Comparison of ENCODE assay signal across 1 cellular context in genomic region chr11:59135648-59136461, GRCh38.
TF ChIP-seq lines count a peak whose summit lies in the region.

No MANE protein-coding gene starts in this region.

TF ChIP-seq in HepG2, 621 proteins besides CTCF, POLR2A, EP300 and RAD21 (continues in another document):
- 0 out of 2 replicates have a peak, but pooled peaks have one; percentile 24 for TF ChIP-seq TAF1 (CRISPR knock-in tag; IDR thresholded peaks at IDR 0.05)
- TF ChIP-seq AHR (CRISPR knock-in tag; IDR thresholded peaks at IDR 0.05) = 0 out of 2 replicates have a peak, but pooled peaks have one; percentile 35
- TF ChIP-seq, protein P1, sequence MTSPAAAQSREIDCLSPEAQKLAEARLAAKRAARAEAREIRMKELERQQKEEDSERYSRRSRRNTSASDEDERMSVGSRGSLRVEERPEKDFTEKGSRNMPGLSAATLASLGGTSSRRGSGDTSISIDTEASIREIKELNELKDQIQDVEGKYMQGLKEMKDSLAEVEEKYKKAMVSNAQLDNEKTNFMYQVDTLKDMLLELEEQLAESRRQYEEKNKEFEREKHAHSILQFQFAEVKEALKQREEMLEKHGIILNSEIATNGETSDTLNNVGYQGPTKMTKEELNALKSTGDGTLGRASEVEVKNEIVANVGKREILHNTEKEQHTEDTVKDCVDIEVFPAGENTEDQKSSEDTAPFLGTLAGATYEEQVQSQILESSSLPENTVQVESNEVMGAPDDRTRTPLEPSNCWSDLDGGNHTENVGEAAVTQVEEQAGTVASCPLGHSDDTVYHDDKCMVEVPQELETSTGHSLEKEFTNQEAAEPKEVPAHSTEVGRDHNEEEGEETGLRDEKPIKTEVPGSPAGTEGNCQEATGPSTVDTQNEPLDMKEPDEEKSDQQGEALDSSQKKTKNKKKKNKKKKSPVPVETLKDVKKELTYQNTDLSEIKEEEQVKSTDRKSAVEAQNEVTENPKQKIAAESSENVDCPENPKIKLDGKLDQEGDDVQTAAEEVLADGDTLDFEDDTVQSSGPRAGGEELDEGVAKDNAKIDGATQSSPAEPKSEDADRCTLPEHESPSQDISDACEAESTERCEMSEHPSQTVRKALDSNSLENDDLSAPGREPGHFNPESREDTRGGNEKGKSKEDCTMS (CRISPR knock-in tag; conservative IDR thresholded peaks at IDR 0.05) = no peak
- TF ChIP-seq TFDP2 (CRISPR knock-in tag; IDR thresholded peaks at IDR 0.05) = 0 out of 2 replicates have a peak, but pooled peaks have one; percentile 21
- no peak for TF ChIP-seq ZNF446 (CRISPR knock-in tag; IDR thresholded peaks at IDR 0.05)
- TF ChIP-seq, protein P2, sequence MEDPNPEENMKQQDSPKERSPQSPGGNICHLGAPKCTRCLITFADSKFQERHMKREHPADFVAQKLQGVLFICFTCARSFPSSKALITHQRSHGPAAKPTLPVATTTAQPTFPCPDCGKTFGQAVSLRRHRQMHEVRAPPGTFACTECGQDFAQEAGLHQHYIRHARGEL (CRISPR knock-in tag; IDR thresholded peaks at IDR 0.05) = peak; percentile 97
- 0 out of 2 replicates have a peak, but pooled peaks have one; percentile 10 for TF ChIP-seq PPARG (CRISPR knock-in tag; conservative IDR thresholded peaks at IDR 0.05)
- 0 out of 2 replicates have a peak, but pooled peaks have one; percentile 24 for TF ChIP-seq SAP130 (CRISPR knock-in tag; IDR thresholded peaks at IDR 0.05; ENCODE audit: low read depth)
- no peak for TF ChIP-seq ZFP36 (IDR thresholded peaks at IDR 0.05; ENCODE audit: borderline replicate concordance, low read depth, low read length, partially characterized antibody)
- TF ChIP-seq XRCC5 (optimal IDR thresholded peaks at IDR 0.05; ENCODE audit: low read length) = peak; percentile 89
- 0 out of 2 replicates have a peak, but pooled peaks have one; percentile 27 for TF ChIP-seq ZNF878 (CRISPR knock-in tag; IDR thresholded peaks at IDR 0.05)
- TF ChIP-seq KMT2A (CRISPR knock-in tag; IDR thresholded peaks at IDR 0.05) = 0 out of 2 replicates have a peak, but pooled peaks have one; percentile 23
- TF ChIP-seq NR1H2 (CRISPR knock-in tag; IDR thresholded peaks at IDR 0.05; ENCODE audit: borderline replicate concordance, low read depth) = no peak
- no peak for TF ChIP-seq ZNF781 (CRISPR knock-in tag; IDR thresholded peaks at IDR 0.05; ENCODE audit: borderline replicate concordance, not compliant biosample characterization)
- no peak for TF ChIP-seq MLXIP (CRISPR knock-in tag; IDR thresholded peaks at IDR 0.05; ENCODE audit: borderline replicate concordance)
- TF ChIP-seq, protein P3, sequence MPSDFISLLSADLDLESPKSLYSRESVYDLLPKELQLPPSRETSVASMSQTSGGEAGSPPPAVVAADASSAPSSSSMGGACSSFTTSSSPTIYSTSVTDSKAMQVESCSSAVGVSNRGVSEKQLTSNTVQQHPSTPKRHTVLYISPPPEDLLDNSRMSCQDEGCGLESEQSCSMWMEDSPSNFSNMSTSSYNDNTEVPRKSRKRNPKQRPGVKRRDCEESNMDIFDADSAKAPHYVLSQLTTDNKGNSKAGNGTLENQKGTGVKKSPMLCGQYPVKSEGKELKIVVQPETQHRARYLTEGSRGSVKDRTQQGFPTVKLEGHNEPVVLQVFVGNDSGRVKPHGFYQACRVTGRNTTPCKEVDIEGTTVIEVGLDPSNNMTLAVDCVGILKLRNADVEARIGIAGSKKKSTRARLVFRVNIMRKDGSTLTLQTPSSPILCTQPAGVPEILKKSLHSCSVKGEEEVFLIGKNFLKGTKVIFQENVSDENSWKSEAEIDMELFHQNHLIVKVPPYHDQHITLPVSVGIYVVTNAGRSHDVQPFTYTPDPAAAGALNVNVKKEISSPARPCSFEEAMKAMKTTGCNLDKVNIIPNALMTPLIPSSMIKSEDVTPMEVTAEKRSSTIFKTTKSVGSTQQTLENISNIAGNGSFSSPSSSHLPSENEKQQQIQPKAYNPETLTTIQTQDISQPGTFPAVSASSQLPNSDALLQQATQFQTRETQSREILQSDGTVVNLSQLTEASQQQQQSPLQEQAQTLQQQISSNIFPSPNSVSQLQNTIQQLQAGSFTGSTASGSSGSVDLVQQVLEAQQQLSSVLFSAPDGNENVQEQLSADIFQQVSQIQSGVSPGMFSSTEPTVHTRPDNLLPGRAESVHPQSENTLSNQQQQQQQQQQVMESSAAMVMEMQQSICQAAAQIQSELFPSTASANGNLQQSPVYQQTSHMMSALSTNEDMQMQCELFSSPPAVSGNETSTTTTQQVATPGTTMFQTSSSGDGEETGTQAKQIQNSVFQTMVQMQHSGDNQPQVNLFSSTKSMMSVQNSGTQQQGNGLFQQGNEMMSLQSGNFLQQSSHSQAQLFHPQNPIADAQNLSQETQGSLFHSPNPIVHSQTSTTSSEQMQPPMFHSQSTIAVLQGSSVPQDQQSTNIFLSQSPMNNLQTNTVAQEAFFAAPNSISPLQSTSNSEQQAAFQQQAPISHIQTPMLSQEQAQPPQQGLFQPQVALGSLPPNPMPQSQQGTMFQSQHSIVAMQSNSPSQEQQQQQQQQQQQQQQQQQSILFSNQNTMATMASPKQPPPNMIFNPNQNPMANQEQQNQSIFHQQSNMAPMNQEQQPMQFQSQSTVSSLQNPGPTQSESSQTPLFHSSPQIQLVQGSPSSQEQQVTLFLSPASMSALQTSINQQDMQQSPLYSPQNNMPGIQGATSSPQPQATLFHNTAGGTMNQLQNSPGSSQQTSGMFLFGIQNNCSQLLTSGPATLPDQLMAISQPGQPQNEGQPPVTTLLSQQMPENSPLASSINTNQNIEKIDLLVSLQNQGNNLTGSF (CRISPR knock-in tag; IDR thresholded peaks at IDR 0.05) = no peak
- peak; percentile 35; the same call in 1 of the 2 replicates for TF ChIP-seq BCL6 (CRISPR knock-in tag; IDR thresholded peaks at IDR 0.05)
- TF ChIP-seq, protein P4, sequence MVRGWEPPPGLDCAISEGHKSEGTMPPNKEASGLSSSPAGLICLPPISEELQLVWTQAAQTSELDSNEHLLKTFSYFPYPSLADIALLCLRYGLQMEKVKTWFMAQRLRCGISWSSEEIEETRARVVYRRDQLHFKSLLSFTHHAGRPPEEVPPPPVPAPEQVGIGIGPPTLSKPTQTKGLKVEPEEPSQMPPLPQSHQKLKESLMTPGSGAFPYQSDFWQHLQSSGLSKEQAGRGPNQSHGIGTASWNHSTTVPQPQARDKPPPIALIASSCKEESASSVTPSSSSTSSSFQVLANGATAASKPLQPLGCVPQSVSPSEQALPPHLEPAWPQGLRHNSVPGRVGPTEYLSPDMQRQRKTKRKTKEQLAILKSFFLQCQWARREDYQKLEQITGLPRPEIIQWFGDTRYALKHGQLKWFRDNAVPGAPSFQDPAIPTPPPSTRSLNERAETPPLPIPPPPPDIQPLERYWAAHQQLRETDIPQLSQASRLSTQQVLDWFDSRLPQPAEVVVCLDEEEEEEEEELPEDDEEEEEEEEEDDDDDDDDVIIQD (CRISPR knock-in tag; IDR thresholded peaks at IDR 0.05; ENCODE audit: low read depth) = 0 out of 2 replicates have a peak, but pooled peaks have one; percentile 27
- TF ChIP-seq ZNF614 (CRISPR knock-in tag; IDR thresholded peaks at IDR 0.05; ENCODE audit: borderline replicate concordance) = peak; percentile 70; the same call in 1 of the 2 replicates
- peak; percentile 80; the same call in 1 of the 2 replicates for TF ChIP-seq ZNF441 (CRISPR knock-in tag; IDR thresholded peaks at IDR 0.05; ENCODE audit: borderline replicate concordance)
- TF ChIP-seq HINFP (CRISPR knock-in tag; IDR thresholded peaks at IDR 0.05; ENCODE audit: low read depth) = 0 out of 2 replicates have a peak, but pooled peaks have one; percentile 21
- 0 out of 2 replicates have a peak, but pooled peaks have one; percentile 7 for TF ChIP-seq SIX1 (CRISPR knock-in tag; IDR thresholded peaks at IDR 0.05; ENCODE audit: borderline replicate concordance)
- 0 out of 2 replicates have a peak, but pooled peaks have one; percentile 13 for TF ChIP-seq PHF21A (CRISPR knock-in tag; IDR thresholded peaks at IDR 0.05)
- TF ChIP-seq, protein P5, sequence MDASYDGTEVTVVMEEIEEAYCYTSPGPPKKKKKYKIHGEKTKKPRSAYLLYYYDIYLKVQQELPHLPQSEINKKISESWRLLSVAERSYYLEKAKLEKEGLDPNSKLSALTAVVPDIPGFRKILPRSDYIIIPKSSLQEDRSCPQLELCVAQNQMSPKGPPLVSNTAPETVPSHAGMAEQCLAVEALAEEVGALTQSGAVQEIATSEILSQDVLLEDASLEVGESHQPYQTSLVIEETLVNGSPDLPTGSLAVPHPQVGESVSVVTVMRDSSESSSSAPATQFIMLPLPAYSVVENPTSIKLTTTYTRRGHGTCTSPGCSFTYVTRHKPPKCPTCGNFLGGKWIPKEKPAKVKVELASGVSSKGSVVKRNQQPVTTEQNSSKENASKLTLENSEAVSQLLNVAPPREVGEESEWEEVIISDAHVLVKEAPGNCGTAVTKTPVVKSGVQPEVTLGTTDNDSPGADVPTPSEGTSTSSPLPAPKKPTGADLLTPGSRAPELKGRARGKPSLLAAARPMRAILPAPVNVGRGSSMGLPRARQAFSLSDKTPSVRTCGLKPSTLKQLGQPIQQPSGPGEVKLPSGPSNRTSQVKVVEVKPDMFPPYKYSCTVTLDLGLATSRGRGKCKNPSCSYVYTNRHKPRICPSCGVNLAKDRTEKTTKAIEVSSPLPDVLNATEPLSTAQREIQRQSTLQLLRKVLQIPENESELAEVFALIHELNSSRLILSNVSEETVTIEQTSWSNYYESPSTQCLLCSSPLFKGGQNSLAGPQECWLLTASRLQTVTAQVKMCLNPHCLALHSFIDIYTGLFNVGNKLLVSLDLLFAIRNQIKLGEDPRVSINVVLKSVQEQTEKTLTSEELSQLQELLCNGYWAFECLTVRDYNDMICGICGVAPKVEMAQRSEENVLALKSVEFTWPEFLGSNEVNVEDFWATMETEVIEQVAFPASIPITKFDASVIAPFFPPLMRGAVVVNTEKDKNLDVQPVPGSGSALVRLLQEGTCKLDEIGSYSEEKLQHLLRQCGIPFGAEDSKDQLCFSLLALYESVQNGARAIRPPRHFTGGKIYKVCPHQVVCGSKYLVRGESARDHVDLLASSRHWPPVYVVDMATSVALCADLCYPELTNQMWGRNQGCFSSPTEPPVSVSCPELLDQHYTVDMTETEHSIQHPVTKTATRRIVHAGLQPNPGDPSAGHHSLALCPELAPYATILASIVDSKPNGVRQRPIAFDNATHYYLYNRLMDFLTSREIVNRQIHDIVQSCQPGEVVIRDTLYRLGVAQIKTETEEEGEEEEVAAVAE (CRISPR knock-in tag; IDR thresholded peaks at IDR 0.05; ENCODE audit: borderline replicate concordance) = peak; percentile 30; the same call in 1 of the 2 replicates
- TF ChIP-seq, protein P6, sequence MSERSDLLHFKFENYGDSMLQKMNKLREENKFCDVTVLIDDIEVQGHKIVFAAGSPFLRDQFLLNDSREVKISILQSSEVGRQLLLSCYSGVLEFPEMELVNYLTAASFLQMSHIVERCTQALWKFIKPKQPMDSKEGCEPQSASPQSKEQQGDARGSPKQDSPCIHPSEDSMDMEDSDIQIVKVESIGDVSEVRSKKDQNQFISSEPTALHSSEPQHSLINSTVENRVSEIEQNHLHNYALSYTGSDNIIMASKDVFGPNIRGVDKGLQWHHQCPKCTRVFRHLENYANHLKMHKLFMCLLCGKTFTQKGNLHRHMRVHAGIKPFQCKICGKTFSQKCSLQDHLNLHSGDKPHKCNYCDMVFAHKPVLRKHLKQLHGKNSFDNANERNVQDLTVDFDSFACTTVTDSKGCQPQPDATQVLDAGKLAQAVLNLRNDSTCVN (CRISPR knock-in tag; IDR thresholded peaks at IDR 0.05; ENCODE audit: borderline replicate concordance) = no peak
- 0 out of 2 replicates have a peak, but pooled peaks have one; percentile 33 for TF ChIP-seq ELF3 (CRISPR knock-in tag; IDR thresholded peaks at IDR 0.05)
- TF ChIP-seq, protein P7, sequence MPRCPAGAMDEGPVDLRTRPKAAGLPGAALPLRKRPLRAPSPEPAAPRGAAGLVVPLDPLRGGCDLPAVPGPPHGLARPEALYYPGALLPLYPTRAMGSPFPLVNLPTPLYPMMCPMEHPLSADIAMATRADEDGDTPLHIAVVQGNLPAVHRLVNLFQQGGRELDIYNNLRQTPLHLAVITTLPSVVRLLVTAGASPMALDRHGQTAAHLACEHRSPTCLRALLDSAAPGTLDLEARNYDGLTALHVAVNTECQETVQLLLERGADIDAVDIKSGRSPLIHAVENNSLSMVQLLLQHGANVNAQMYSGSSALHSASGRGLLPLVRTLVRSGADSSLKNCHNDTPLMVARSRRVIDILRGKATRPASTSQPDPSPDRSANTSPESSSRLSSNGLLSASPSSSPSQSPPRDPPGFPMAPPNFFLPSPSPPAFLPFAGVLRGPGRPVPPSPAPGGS (CRISPR knock-in tag; IDR thresholded peaks at IDR 0.05) = 0 out of 2 replicates have a peak, but pooled peaks have one; percentile 55
- TF ChIP-seq ZNF331 (CRISPR knock-in tag; IDR thresholded peaks at IDR 0.05) = peak; percentile 64; the same call in 1 of the 2 replicates
- TF ChIP-seq ZNF83 (CRISPR knock-in tag; IDR thresholded peaks at IDR 0.05; ENCODE audit: borderline replicate concordance) = peak; percentile 35; the same call in 1 of the 2 replicates
